In genomic region chr20:51767867-51768758, GRCh38 we compare ENCODE assay signal across 9 cellular contexts. TPM values are rescaled to one million over a fixed set of nuclear protein-coding genes. Genes with fewer than 3 reads are reported as not detected.
DNase-seq lines count a peak whose midpoint lies in the region; ATAC-seq and TF ChIP-seq lines count a peak whose summit lies in the region.
"Had no signal": no experiment of that assay in that cellular context is flagged by ENCODE, and none has a peak within 500 bp of the region (broad histone marks: within the 10 kb centered on the region; RNA-seq: fewer than 3 reads in every experiment).

Gene ATP9A, minus strand, starts transcription at chr20:51768390. Its CDS starts 21 bp downstream, at chr20:51768369.

- H3K4me1 ChIP-seq in mononuclear cell (ENCODE audit: insufficient read depth, low read length): peaks cover 6% of the 10 kb centered on the region
- H3K4me1 ChIP-seq in transverse colon: peaks cover 0 to 19% (median 9%) of the 10 kb centered on the region in 4 donors

- H3K9me3 ChIP-seq in mononuclear cell (ENCODE audit: low read depth, low read length): no peaks in the 10 kb centered on the region
- H3K9me3 ChIP-seq in transverse colon: no peaks in the 10 kb centered on the region

- H3K27ac ChIP-seq in epithelial cell of prostate (peak within 1 kb of the TSS; percentile 67), transverse colon (peak within 1 kb of the TSS; percentile 85 to 88 (median 85))

- TF ChIP-seq POLR2A in transverse colon (IDR thresholded peaks at IDR 0.05): no peak
- no peak for TF ChIP-seq POLR2A in GM18505 (IDR thresholded peaks at IDR 0.05; ENCODE audit: borderline replicate concordance, extremely low read depth, insufficient read depth, insufficient read length)

- TF ChIP-seq EP300 in transverse colon (IDR thresholded peaks at IDR 0.05; ENCODE audit: low read depth): no peak

- DNase-seq in DMS79 treated with DMSO at 0.1 percent for 48 hours (lab: John Stamatoyannopoulos, UW) (peak; percentile 56), DMS79 (lab: John Stamatoyannopoulos, UW) (no peak), SK-MEL-5 (ENCODE audit: low read depth, low spot score) (no peak), epithelial cell of prostate (ENCODE audit: low read depth, low spot score) (no peak), transverse colon (peak; percentile 40), GM10266 (ENCODE audit: extremely low spot score) (no peak)
- DNase-seq: CD4-positive, CD25-positive, alpha-beta regulatory T cell had no signal

- H3K4me3 ChIP-seq in mononuclear cell (ENCODE audit: low read length) (peak within 1 kb of the TSS; percentile 25), transverse colon (peak within 1 kb of the TSS; percentile 59 to 85 (median 67))

- no peak for ATAC-seq in GM18505 (IDR thresholded peaks at IDR 0.05; ENCODE audit: unreplicated experiment)

- H3K27me3 ChIP-seq in mononuclear cell (ENCODE audit: insufficient read depth, low read length): peaks cover 11% of the 10 kb centered on the region
- no peaks in the 10 kb centered on the region for H3K27me3 ChIP-seq in transverse colon

- in situ Hi-C loops in SK-MEL-5 (cut with HindIII; ENCODE audit: low pct_unique_long_range_greater_than_20kb, low sequenced_read_pairs) (no loop called here), transverse colon (cut with MboI; ENCODE audit: low pct_ligation_motif_present in 1 of 4, low pct_unique_long_range_greater_than_20kb in 1 of 4, low sequenced_read_pairs in 3 of 4) (no loop called here)

- intact Hi-C loops in transverse colon (cut with DNase I; ENCODE audit: low total_unique reads): no loop called here

- WGBS in transverse colon (ENCODE audit: low coverage in 1 of 2), 2 donors: 0 to 3% methylated on average over 5 to 21 of the region's 131 CpGs

- no peaks in the 10 kb centered on the region for H3K36me3 ChIP-seq in transverse colon

- TF ChIP-seq CTCF in transverse colon (IDR thresholded peaks at IDR 0.05) (peak in 1 of 5 experiments; percentile 27), GM10266 (IDR thresholded peaks at IDR 0.05; ENCODE audit: control insufficient read depth, insufficient read depth, low read depth, missing control alignments) (no peak)

RNA-seq across cellular contexts. Expression of gene ATP9A, which starts in this region (rescaled TPM):
- total RNA-seq in SK-MEL-5 (2014; rRNA removed; shearing (Covaris generic)): 17.2 and 20.3 TPM in 2 replicates
- 22.4 and 29.3 TPM in 2 replicates for polyA plus RNA-seq in SK-MEL-5 (2015; cell fraction: cytosol; rRNA removed)
- polyA plus RNA-seq in SK-MEL-5 (2015; cell fraction: nucleus; rRNA removed): 14.6 and 16.7 TPM in 2 replicates
- total RNA-seq in mononuclear cell (2.3 TPM), transverse colon (10 to 100 TPM; 66.3 to 93.0 (median 78.9) TPM)

Comparison
In these comparisons a context has a peak if more than half of its experiments do, and no peak if none do; other contexts are left out.
1. DNase-seq: peak in DMS79 treated with DMSO at 0.1 percent for 48 hours (single experiment) and transverse colon (single experiment); none in DMS79 (single experiment), SK-MEL-5 (single experiment), epithelial cell of prostate (single experiment) and GM10266 (single experiment).